In genomic region chr4:81580346-81581013, GRCh38 we compare ENCODE assay signal across 30 cellular contexts.
"Had no signal": no experiment of that assay in that cellular context is flagged by ENCODE, and none has a peak within 500 bp of the region (broad histone marks: within the 10 kb centered on the region; RNA-seq: fewer than 3 reads in every experiment).

No MANE protein-coding gene starts in this region.

- ATAC-seq: activated CD4-positive, CD25-positive, alpha-beta regulatory T cell treated with anti-CD3 and anti-CD28 coated beads, Interleukin-2, amount 50 U/mL, for 24 hours; activated naive CD8-positive, alpha-beta T cell treated with anti-CD3 and anti-CD28 coated beads, Interleukin-2, amount 50 U/mL, for 24 hours; activated T-cell treated with anti-CD3 and anti-CD28 coated beads, Interleukin-2, amount 50 U/mL, for 72 hours; body of pancreas; effector memory CD8-positive, alpha-beta T cell; gastroesophageal sphincter; heart right ventricle; T-helper 17 cell had no signal

- DNase-seq: activated B cell treated with CpG ODN at 0.5 μM for 24 hours; activated CD4-positive, alpha-beta memory T cell treated with anti-CD3 and anti-CD28 coated beads, Interleukin-2, amount 10 ng/mL, durations not matched to agents 7 days and 5 days; activated CD4-positive, alpha-beta T cell treated with anti-CD3 and anti-CD28 coated beads for 48 hours; activated CD4-positive, alpha-beta T cell treated with anti-CD3 and anti-CD28 coated beads, Interleukin-2, amount 50 U/mL, for 4 hours; activated CD8-positive, alpha-beta memory T cell treated with anti-CD3 and anti-CD28 coated beads, Interleukin-2, amount 50 U/mL, for 48 hours; activated naive CD4-positive, alpha-beta T cell treated with anti-CD3 and anti-CD28 coated beads for 36 hours; activated naive CD8-positive, alpha-beta T cell treated with anti-CD3 and anti-CD28 coated beads for 36 hours; activated naive CD8-positive, alpha-beta T cell treated with anti-CD3 and anti-CD28 coated beads, Interleukin-2, amount 50 U/mL, for 24 hours; activated T-cell treated with anti-CD3 and anti-CD28 coated beads for 4 hours; activated T-cell treated with anti-CD3 and anti-CD28 coated beads, Interleukin-2, amount 50 U/mL, for 24 hours; activated T-cell treated with anti-CD3 and anti-CD28 coated beads, Interleukin-2, amount 50 U/mL, for 72 hours; adrenal gland; amygdala; aorta; body of pancreas; caudate nucleus; cortex of kidney; dermis blood vessel endothelial cell; effector CD4-positive, alpha-beta T cell; effector memory CD8-positive, alpha-beta T cell; erythroblast; foreskin melanocyte; heart right ventricle; T-helper 1 cell; T-helper 17 cell; T1000; WERI-Rb-1 had no signal

- H3K4me1 ChIP-seq: adrenal gland, body of pancreas, esophagus muscularis mucosa, gastroesophageal sphincter, heart right ventricle had no signal

- H3K4me3 ChIP-seq: adrenal gland, body of pancreas, esophagus muscularis mucosa, gastroesophageal sphincter, heart right ventricle had no signal

- H3K36me3 ChIP-seq: adrenal gland, esophagus muscularis mucosa, gastroesophageal sphincter, heart right ventricle, WERI-Rb-1 had no signal

- H3K9me3 ChIP-seq: adrenal gland, body of pancreas, esophagus muscularis mucosa had no signal

- H3K27ac ChIP-seq: adrenal gland, body of pancreas, esophagus muscularis mucosa, gastroesophageal sphincter, heart right ventricle, WERI-Rb-1 had no signal

- H3K27me3 ChIP-seq: adrenal gland, body of pancreas, esophagus muscularis mucosa, gastroesophageal sphincter, heart right ventricle had no signal
